ENCODE assay signal across 8 cellular contexts in genomic region chr5:149228610-149229297, GRCh38. TPM values are rescaled to one million over a fixed set of nuclear protein-coding genes. Genes with fewer than 3 reads are reported as not detected.
A peak's percentile ranks its signal among the peaks of the same experiment; 100 is the strongest.
DNase-seq lines count a peak whose midpoint lies in the region; ATAC-seq, FAIRE-seq and TF ChIP-seq lines count a peak whose summit lies in the region.

No MANE protein-coding gene starts in this region.

- H3K4me3 Mint-ChIP-seq in WTC11: no peak overlapping the region

- ATAC-seq in WTC11 (peak; percentile 92), left cardiac atrium (peak; percentile 96 to 97), HG03520 (IDR thresholded peaks at IDR 0.05; ENCODE audit: unreplicated experiment) (no peak), GM21529 (IDR thresholded peaks at IDR 0.05; ENCODE audit: unreplicated experiment) (no peak)

- CTCF ChIA-PET in BJ (lab: Yijun Ruan, JAX) (interaction anchor here (0.6 to 18.3 kb wide), 25 partner anchors 8 to 408 kb away, joined by 3 to 339 read pairs (median 4); partner anchors contain the start of gene ABLIM3), WTC11 (lab: Charles Lee) (interaction anchor here (0.6 to 5.7 kb wide), 13 partner anchors 9 to 498 kb away, joined by 3 to 54 read pairs (median 4); partner anchors contain the start of gene ABLIM3)

- peaks cover 12% of the 10 kb centered on the region for H3K4me1 Mint-ChIP-seq in WTC11

- DNase-seq in BJ (ENCODE audit: low read depth): peak; percentile 52
- DNase-seq in LHCN-M2 (ENCODE audit: low read depth): peak; percentile 95
- no peak for DNase-seq in WTC11 (ENCODE audit: low spot score)
- peak; percentile 56 for DNase-seq in left cardiac atrium
- DNase-seq in skeletal muscle cell (ENCODE audit: low read depth): peak; percentile 61
- DNase-seq in GM12892 (ENCODE audit: insufficient read length): no peak

- H3K9me3 Mint-ChIP-seq in WTC11: no peaks in the 10 kb centered on the region

- intact Hi-C loops in left cardiac atrium (cut with DNase I): loop anchor here (2.0 to 5.0 kb wide), 2 partner anchors 86 to 88 kb away; partner anchors contain the start of gene ABLIM3 (in 2 of the 2)

- H3K36me3 Mint-ChIP-seq in WTC11: no peaks in the 10 kb centered on the region

- H3K36me3 ChIP-seq in BJ (ENCODE audit: control insufficient read depth, insufficient read depth, low read length): no peaks in the 10 kb centered on the region

- H3K4me3 ChIP-seq in BJ (ENCODE audit: low read depth, low read length) (no peak overlapping the region), skeletal muscle cell (ENCODE audit: low read depth, low read length) (no peak overlapping the region)

- H3K27me3 ChIP-seq in BJ (ENCODE audit: control insufficient read depth, insufficient read depth, low read length): no peaks in the 10 kb centered on the region

- no peaks in the 10 kb centered on the region; the same call in none of the 2 replicates for H3K27me3 Mint-ChIP-seq in WTC11 (ENCODE audit: low read depth)

- H3K27ac Mint-ChIP-seq in WTC11: no peak overlapping the region

- FAIRE-seq in GM12892 (lab: Jason Lieb, UNC): no peak

- TF ChIP-seq CTCF in BJ (IDR thresholded peaks at IDR 0.05; ENCODE audit: insufficient read depth, low read depth, low read length) (peak; percentile 83), WTC11 (IDR thresholded peaks at IDR 0.05) (no peak)

- no peak for TF ChIP-seq POLR2A in GM12892 (IDR thresholded peaks at IDR 0.05; ENCODE audit: low read depth, low read length)

- POLR2A ChIA-PET in BJ (lab: Charles Lee): no interaction called here
- POLR2A ChIA-PET in WTC11 (lab: Charles Lee): no interaction called here

TF ChIP-seq in WTC11, 78 proteins besides CTCF, POLR2A, EP300 and RAD21:
- TF ChIP-seq ZNF121 (CRISPR knock-in tag; IDR thresholded peaks at IDR 0.05) (no peak), IRF1 (CRISPR knock-in tag; IDR thresholded peaks at IDR 0.05) (no peak), NFATC4 (CRISPR knock-in tag; IDR thresholded peaks at IDR 0.05) (no peak), CDX4 (CRISPR knock-in tag; IDR thresholded peaks at IDR 0.05; ENCODE audit: borderline replicate concordance) (no peak), ZNF423 (CRISPR knock-in tag; IDR thresholded peaks at IDR 0.05) (no peak), SMAD3 (CRISPR knock-in tag; IDR thresholded peaks at IDR 0.05; ENCODE audit: borderline replicate concordance) (no peak), E2F5 (CRISPR knock-in tag; IDR thresholded peaks at IDR 0.05) (no peak), JUN (CRISPR knock-in tag; IDR thresholded peaks at IDR 0.05) (no peak), ZBTB43 (CRISPR knock-in tag; IDR thresholded peaks at IDR 0.05) (no peak), CREB1 (CRISPR knock-in tag; IDR thresholded peaks at IDR 0.05) (no peak), ZNF281 (CRISPR knock-in tag; IDR thresholded peaks at IDR 0.05) (no peak), ATF1 (CRISPR knock-in tag; IDR thresholded peaks at IDR 0.05) (no peak), GTF2I (CRISPR knock-in tag; conservative IDR thresholded peaks at IDR 0.05) (no peak), FOXP1 (CRISPR knock-in tag; IDR thresholded peaks at IDR 0.05; ENCODE audit: borderline replicate concordance) (no peak), NR1H2 (CRISPR knock-in tag; IDR thresholded peaks at IDR 0.05) (no peak), ZMAT4 (CRISPR knock-in tag; IDR thresholded peaks at IDR 0.05) (no peak), ETV6 (CRISPR knock-in tag; IDR thresholded peaks at IDR 0.05) (no peak)
- TF ChIP-seq, protein P1, sequence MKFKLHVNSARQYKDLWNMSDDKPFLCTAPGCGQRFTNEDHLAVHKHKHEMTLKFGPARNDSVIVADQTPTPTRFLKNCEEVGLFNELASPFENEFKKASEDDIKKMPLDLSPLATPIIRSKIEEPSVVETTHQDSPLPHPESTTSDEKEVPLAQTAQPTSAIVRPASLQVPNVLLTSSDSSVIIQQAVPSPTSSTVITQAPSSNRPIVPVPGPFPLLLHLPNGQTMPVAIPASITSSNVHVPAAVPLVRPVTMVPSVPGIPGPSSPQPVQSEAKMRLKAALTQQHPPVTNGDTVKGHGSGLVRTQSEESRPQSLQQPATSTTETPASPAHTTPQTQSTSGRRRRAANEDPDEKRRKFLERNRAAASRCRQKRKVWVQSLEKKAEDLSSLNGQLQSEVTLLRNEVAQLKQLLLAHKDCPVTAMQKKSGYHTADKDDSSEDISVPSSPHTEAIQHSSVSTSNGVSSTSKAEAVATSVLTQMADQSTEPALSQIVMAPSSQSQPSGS (CRISPR knock-in tag; IDR thresholded peaks at IDR 0.05; ENCODE audit: borderline replicate concordance, low read depth): no peak
- TF ChIP-seq, protein P2, sequence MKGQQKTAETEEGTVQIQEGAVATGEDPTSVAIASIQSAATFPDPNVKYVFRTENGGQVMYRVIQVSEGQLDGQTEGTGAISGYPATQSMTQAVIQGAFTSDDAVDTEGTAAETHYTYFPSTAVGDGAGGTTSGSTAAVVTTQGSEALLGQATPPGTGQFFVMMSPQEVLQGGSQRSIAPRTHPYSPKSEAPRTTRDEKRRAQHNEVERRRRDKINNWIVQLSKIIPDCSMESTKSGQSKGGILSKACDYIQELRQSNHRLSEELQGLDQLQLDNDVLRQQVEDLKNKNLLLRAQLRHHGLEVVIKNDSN (CRISPR knock-in tag; IDR thresholded peaks at IDR 0.05): no peak

RNA-seq across cellular contexts. Expression of gene AFAP1L1, which starts 42.9 kb away (rescaled TPM):
- polyA plus RNA-seq in BJ (2011; rRNA removed): 1.2 and 1.3 TPM in 2 replicates
- polyA minus RNA-seq in BJ (2011; rRNA and poly(A)+ RNA removed): 1.0 and 1.2 TPM in 2 replicates
- total RNA-seq in LHCN-M2 (2014; rRNA removed) (5.9 and 6.4 TPM in 2 replicates), WTC11 (2021) (5.7 to 8.4 TPM (median 6.9 TPM) in 3 replicates), left cardiac atrium (10 to 100 TPM; 32.8 to 38.6 TPM)
- 9.2 TPM for polyA plus RNA-seq in LHCN-M2 (2012)
- polyA plus RNA-seq in GM12892 (2012; ENCODE audit: missing spikeins): not detected

Comparison
In these comparisons a context has a peak if more than half of its experiments do, and no peak if none do; other contexts are left out.
1. DNase-seq: peak in BJ (single experiment), LHCN-M2 (single experiment), left cardiac atrium (single experiment) and skeletal muscle cell (single experiment); none in WTC11 (single experiment) and GM12892 (single experiment).
2. ATAC-seq: peak in WTC11 (single experiment) and left cardiac atrium (2 of 2); none in HG03520 (single experiment) and GM21529 (single experiment).